ENCODE assay signal across 17 cellular contexts in genomic region chr18:46322411-46322891, GRCh38.
DNase-seq lines count a peak whose midpoint lies in the region; TF ChIP-seq lines count a peak whose summit lies in the region.
"Had no signal": no experiment of that assay in that cellular context is flagged by ENCODE, and none has a peak within 500 bp of the region (broad histone marks: within the 10 kb centered on the region; RNA-seq: fewer than 3 reads in every experiment).

No MANE protein-coding gene starts in this region.

- peaks cover 39% of the 10 kb centered on the region for H3K4me1 Mint-ChIP-seq in neural progenitor cell
- H3K4me1 Mint-ChIP-seq: activated naive CD4-positive, alpha-beta T cell treated with anti-CD3 and anti-CD28 coated beads, Interleukin-2, amount 10 ng/mL, durations not matched to agents 7 days and 5 days had no signal

- H3K9me3 ChIP-seq in neural progenitor cell (ENCODE audit: low read depth) (no peaks in the 10 kb centered on the region), transverse colon (no peaks in the 10 kb centered on the region)
- H3K9me3 ChIP-seq: right atrium auricular region, stomach, vagina had no signal

- peak; percentile 73; the same call in 1 of the 2 replicates for TF ChIP-seq EP300 in Ishikawa (IDR thresholded peaks at IDR 0.05; ENCODE audit: borderline replicate concordance)
- TF ChIP-seq EP300 in transverse colon (IDR thresholded peaks at IDR 0.05; ENCODE audit: low read depth): no peak

- H3K27me3 ChIP-seq in neural progenitor cell: no peaks in the 10 kb centered on the region
- no peaks in the 10 kb centered on the region for H3K27me3 ChIP-seq in transverse colon
- H3K27me3 ChIP-seq: right atrium auricular region, vagina had no signal

- peak overlapping the region; percentile 55 for H3K27ac Mint-ChIP-seq in neural progenitor cell
- H3K27ac Mint-ChIP-seq: activated naive CD4-positive, alpha-beta T cell treated with anti-CD3 and anti-CD28 coated beads, Interleukin-2, amount 10 ng/mL, durations not matched to agents 7 days and 5 days had no signal

- TF ChIP-seq CTCF in neural progenitor cell (IDR thresholded peaks at IDR 0.05): no peak
- no peak for TF ChIP-seq CTCF in transverse colon (IDR thresholded peaks at IDR 0.05)

- no peak for TF ChIP-seq POLR2A in transverse colon (IDR thresholded peaks at IDR 0.05)

- H3K4me1 ChIP-seq in neural progenitor cell: peaks cover 43% of the 10 kb centered on the region
- no peaks in the 10 kb centered on the region for H3K4me1 ChIP-seq in transverse colon
- H3K4me1 ChIP-seq: right atrium auricular region, vagina had no signal

- peaks cover 30% of the 10 kb centered on the region for H3F3A ChIP-seq in neural progenitor cell (ENCODE audit: low read depth)

- no peaks in the 10 kb centered on the region for H3K79me2 ChIP-seq in neural progenitor cell (ENCODE audit: low read depth)

- H3K36me3 ChIP-seq in neural progenitor cell (no peaks in the 10 kb centered on the region), transverse colon (no peaks in the 10 kb centered on the region)
- H3K36me3 ChIP-seq: right atrium auricular region, stomach, vagina had no signal

- no peak; the same call in 1 of the 2 replicates for TF ChIP-seq RAD21 in Ishikawa (IDR thresholded peaks at IDR 0.05; ENCODE audit: low read depth)

- WGBS in transverse colon (ENCODE audit: low coverage in 1 of 2), 2 donors: 63% methylated on average over 13 of the region's 13 CpGs; no CpG with 5 or more reads in 1 of the 2 donors

- no peaks in the 10 kb centered on the region for H3K9me3 Mint-ChIP-seq in neural progenitor cell
- H3K9me3 Mint-ChIP-seq: activated naive CD4-positive, alpha-beta T cell treated with anti-CD3 and anti-CD28 coated beads, Interleukin-2, amount 10 ng/mL, durations not matched to agents 7 days and 5 days; CD8-positive, alpha-beta memory T cell had no signal

- H3K27me3 Mint-ChIP-seq in neural progenitor cell (ENCODE audit: insufficient read depth, low read depth): peaks cover 21% of the 10 kb centered on the region
- H3K27me3 Mint-ChIP-seq: CD8-positive, alpha-beta memory T cell had no signal

- H3K36me3 Mint-ChIP-seq in neural progenitor cell: no peaks in the 10 kb centered on the region
- H3K36me3 Mint-ChIP-seq: activated naive CD4-positive, alpha-beta T cell treated with anti-CD3 and anti-CD28 coated beads, Interleukin-2, amount 10 ng/mL, durations not matched to agents 7 days and 5 days had no signal

- H2AFZ ChIP-seq in neural progenitor cell (replicated peaks): peak overlapping the region; percentile 44

- peak overlapping the region; percentile 66 for H3K4me2 ChIP-seq in neural progenitor cell

- no peak overlapping the region for H3K9ac ChIP-seq in neural progenitor cell

- H3K27ac ChIP-seq in epithelial cell of prostate (peak overlapping the region; percentile 100), neural progenitor cell (peak overlapping the region; percentile 33), transverse colon (no peak overlapping the region)
- H3K27ac ChIP-seq: right atrium auricular region, stomach, vagina had no signal

- DNase-seq in ACHN (peak; percentile 39), epithelial cell of prostate (ENCODE audit: low read depth, low spot score) (no peak), neural progenitor cell (ENCODE audit: low spot score) (peak; percentile 22), transverse colon (no peak), HCEC 1CT (no peak), iPS-NIHi7 (ENCODE audit: extremely low spot score) (no peak)
- no peak for DNase-seq in activated CD4-positive, alpha-beta T cell treated with anti-CD3 and anti-CD28 coated beads for 48 hours
- DNase-seq: activated naive CD4-positive, alpha-beta T cell treated with anti-CD3 and anti-CD28 coated beads, Interleukin-2, amount 10 ng/mL, durations not matched to agents 7 days and 5 days; CD8-positive, alpha-beta memory T cell; dermis blood vessel endothelial cell; erythroblast; midbrain; NCI-H524; stomach had no signal

- no peaks in the 10 kb centered on the region for H4K20me1 ChIP-seq in neural progenitor cell (ENCODE audit: low read depth)

- intact Hi-C loops in transverse colon (cut with DNase I; ENCODE audit: low total_unique reads): no loop called here

- in situ Hi-C loops in ACHN (cut with HindIII; ENCODE audit: low pct_ligation_motif_present, low pct_unique_long_range_greater_than_20kb, low sequenced_read_pairs): no loop called here
- in situ Hi-C loops in transverse colon (cut with MboI; ENCODE audit: low pct_ligation_motif_present in 1 of 4, low pct_unique_long_range_greater_than_20kb in 1 of 4, low sequenced_read_pairs in 3 of 4): no loop called here

- peak overlapping the region; percentile 15 for H3K4me3 ChIP-seq in neural progenitor cell
- no peak overlapping the region for H3K4me3 ChIP-seq in transverse colon
- H3K4me3 ChIP-seq: right atrium auricular region, stomach, vagina had no signal

- H3K4me3 Mint-ChIP-seq in neural progenitor cell: peak overlapping the region; percentile 14
- H3K4me3 Mint-ChIP-seq: activated naive CD4-positive, alpha-beta T cell treated with anti-CD3 and anti-CD28 coated beads, Interleukin-2, amount 10 ng/mL, durations not matched to agents 7 days and 5 days; CD8-positive, alpha-beta memory T cell had no signal

TF ChIP-seq in Ishikawa, 13 proteins besides CTCF, POLR2A, EP300 and RAD21:
- TF ChIP-seq, protein P1, sequence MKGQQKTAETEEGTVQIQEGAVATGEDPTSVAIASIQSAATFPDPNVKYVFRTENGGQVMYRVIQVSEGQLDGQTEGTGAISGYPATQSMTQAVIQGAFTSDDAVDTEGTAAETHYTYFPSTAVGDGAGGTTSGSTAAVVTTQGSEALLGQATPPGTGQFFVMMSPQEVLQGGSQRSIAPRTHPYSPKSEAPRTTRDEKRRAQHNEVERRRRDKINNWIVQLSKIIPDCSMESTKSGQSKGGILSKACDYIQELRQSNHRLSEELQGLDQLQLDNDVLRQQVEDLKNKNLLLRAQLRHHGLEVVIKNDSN (IDR thresholded peaks at IDR 0.05): 0 out of 2 replicates have a peak, but pooled peaks have one; percentile 12
- TF ChIP-seq MAX (IDR thresholded peaks at IDR 0.05) (peak; percentile 84), CEBPB (IDR thresholded peaks at IDR 0.05) (no peak), TEAD4 (IDR thresholded peaks at IDR 0.05) (peak; percentile 81), TCF12 (IDR thresholded peaks at IDR 0.05; ENCODE audit: low read depth) (peak; percentile 63; the same call in 1 of the 2 replicates), ZBTB7A (IDR thresholded peaks at IDR 0.05; ENCODE audit: low read depth) (no peak), FOXM1 (IDR thresholded peaks at IDR 0.05; ENCODE audit: borderline replicate concordance, low read depth) (peak; percentile 50; the same call in 1 of the 2 replicates)

Comparison
In these comparisons a context has a peak if more than half of its experiments do, and no peak if none do; other contexts are left out.
1. DNase-seq: peak in ACHN (single experiment) and neural progenitor cell (single experiment); none in epithelial cell of prostate (single experiment), transverse colon (single experiment), HCEC 1CT (single experiment), iPS-NIHi7 (single experiment) and activated CD4-positive, alpha-beta T cell treated with anti-CD3 and anti-CD28 coated beads for 48 hours (single experiment).
2. H3K27ac ChIP-seq: peak in epithelial cell of prostate (single experiment) and neural progenitor cell (single experiment); none in transverse colon (0 of 4).